ENCODE assay signal across 20 cellular contexts in genomic region chr15:90879730-90880366, GRCh38. TPM values are rescaled to one million over a fixed set of nuclear protein-coding genes. Genes with fewer than 3 reads are reported as not detected.
DNase-seq lines count a peak whose midpoint lies in the region; ATAC-seq and TF ChIP-seq lines count a peak whose summit lies in the region.
"Had no signal": no experiment of that assay in that cellular context is flagged by ENCODE, and none has a peak within 500 bp of the region (broad histone marks: within the 10 kb centered on the region; RNA-seq: fewer than 3 reads in every experiment).

No MANE protein-coding gene starts in this region.

- TF ChIP-seq CTCF in spleen (IDR thresholded peaks at IDR 0.05 in 8 of 11, conservative IDR thresholded peaks at IDR 0.05 in 3 of 11), result no peak

- ATAC-seq in activated naive CD4-positive, alpha-beta T cell treated with anti-CD3 and anti-CD28 coated beads, Interleukin-2, amount 50 U/mL, for 72 hours, result no peak
- no peak for ATAC-seq in GM18858 (IDR thresholded peaks at IDR 0.05; ENCODE audit: unreplicated experiment)
- ATAC-seq in GM19023 (IDR thresholded peaks at IDR 0.05; ENCODE audit: unreplicated experiment), result no peak
- ATAC-seq: CD8-positive, alpha-beta T cell had no signal

- peaks cover 41% of the 10 kb centered on the region for H3K4me1 Mint-ChIP-seq in activated naive CD4-positive, alpha-beta T cell treated with anti-CD3 and anti-CD28 coated beads, Interleukin-2, amount 10 ng/mL, durations not matched to agents 7 days and 5 days
- H3K4me1 Mint-ChIP-seq in activated T-helper 1 cell treated with anti-CD3 and anti-CD28 coated beads, Interleukin-12 subunit alpha, Interleukin-12 subunit beta, Interleukin-2, Interleukin-4 antibody, amounts not matched to agents 30 ng/mL and 10 ng/mL and 1 ng/mL, durations not matched to agents 14 hours and 24 hours and 36 hours (ENCODE audit: low read depth), result peaks cover 61% of the 10 kb centered on the region

- no peak overlapping the region for H3K4me3 ChIP-seq in spleen
- H3K4me3 ChIP-seq: SJCRH30 had no signal

- DNase-seq in NCI-H748 (lab: John Stamatoyannopoulos, UW; ENCODE audit: unreplicated experiment) (peak; percentile 5), NCI-H748 treated with DMSO at 0.1 percent for 48 hours (lab: John Stamatoyannopoulos, UW) (no peak), spleen (peak; percentile 79)
- no peak for DNase-seq in activated naive CD4-positive, alpha-beta T cell treated with anti-CD3 and anti-CD28 coated beads, Interleukin-2, amount 50 U/mL, for 72 hours (ENCODE audit: low spot score in 2 of 2)
- no peak for DNase-seq in activated naive CD4-positive, alpha-beta T cell treated with anti-CD3 and anti-CD28 coated beads, Interleukin-2, amount 10 ng/mL, durations not matched to agents 7 days and 5 days
- DNase-seq in activated T-helper 1 cell treated with anti-CD3 and anti-CD28 coated beads, Interleukin-12 subunit alpha, Interleukin-12 subunit beta, Interleukin-2, Interleukin-4 antibody, amounts not matched to agents 30 ng/mL and 10 ng/mL and 1 ng/mL, durations not matched to agents 14 hours and 24 hours and 36 hours (ENCODE audit: low spot score), result no peak
- DNase-seq: 8988T; AML-193; C1 segment of cervical spinal cord; CD8-positive, alpha-beta T cell; DMS79; IMR-90; MV-4-11; NCI-H1105 treated with DMSO at 0.1 percent for 48 hours; NCI-H2081; NCI-H2171 treated with DMSO at 0.1 percent for 48 hours; NCI-H524 treated with DMSO at 0.1 percent for 48 hours; SJCRH30 had no signal

- peaks cover 3 to 36% (median 27%) of the 10 kb centered on the region in 6 donors for H3K4me1 ChIP-seq in spleen
- H3K4me1 ChIP-seq: SJCRH30 had no signal

- H3K9me3 Mint-ChIP-seq in activated naive CD4-positive, alpha-beta T cell treated with anti-CD3 and anti-CD28 coated beads, Interleukin-2, amount 50 U/mL, for 72 hours, result no peaks in the 10 kb centered on the region
- H3K9me3 Mint-ChIP-seq in activated naive CD4-positive, alpha-beta T cell treated with anti-CD3 and anti-CD28 coated beads, Interleukin-2, amount 10 ng/mL, durations not matched to agents 7 days and 5 days, result no peaks in the 10 kb centered on the region
- H3K9me3 Mint-ChIP-seq in activated T-helper 1 cell treated with anti-CD3 and anti-CD28 coated beads, Interleukin-12 subunit alpha, Interleukin-12 subunit beta, Interleukin-2, Interleukin-4 antibody, amounts not matched to agents 30 ng/mL and 10 ng/mL and 1 ng/mL, durations not matched to agents 14 hours and 24 hours and 36 hours, result no peaks in the 10 kb centered on the region
- H3K9me3 Mint-ChIP-seq: CD8-positive, alpha-beta T cell had no signal

- H3K27ac Mint-ChIP-seq in activated naive CD4-positive, alpha-beta T cell treated with anti-CD3 and anti-CD28 coated beads, Interleukin-2, amount 50 U/mL, for 72 hours, result peak overlapping the region; percentile 48 to 55
- no peak overlapping the region for H3K27ac Mint-ChIP-seq in activated naive CD4-positive, alpha-beta T cell treated with anti-CD3 and anti-CD28 coated beads, Interleukin-2, amount 10 ng/mL, durations not matched to agents 7 days and 5 days
- H3K27ac Mint-ChIP-seq in activated T-helper 1 cell treated with anti-CD3 and anti-CD28 coated beads, Interleukin-12 subunit alpha, Interleukin-12 subunit beta, Interleukin-2, Interleukin-4 antibody, amounts not matched to agents 30 ng/mL and 10 ng/mL and 1 ng/mL, durations not matched to agents 14 hours and 24 hours and 36 hours, result peak overlapping the region; percentile 86
- H3K27ac Mint-ChIP-seq: CD8-positive, alpha-beta T cell had no signal

- H3K36me3 ChIP-seq in spleen, result peaks cover 8 to 85% (median 72%) of the 10 kb centered on the region in 6 donors

- H3K4me3 Mint-ChIP-seq in activated naive CD4-positive, alpha-beta T cell treated with anti-CD3 and anti-CD28 coated beads, Interleukin-2, amount 10 ng/mL, durations not matched to agents 7 days and 5 days, result no peak overlapping the region
- no peak overlapping the region for H3K4me3 Mint-ChIP-seq in activated T-helper 1 cell treated with anti-CD3 and anti-CD28 coated beads, Interleukin-12 subunit alpha, Interleukin-12 subunit beta, Interleukin-2, Interleukin-4 antibody, amounts not matched to agents 30 ng/mL and 10 ng/mL and 1 ng/mL, durations not matched to agents 14 hours and 24 hours and 36 hours
- H3K4me3 Mint-ChIP-seq: CD8-positive, alpha-beta T cell had no signal

- H3K27me3 Mint-ChIP-seq in activated naive CD4-positive, alpha-beta T cell treated with anti-CD3 and anti-CD28 coated beads, Interleukin-2, amount 10 ng/mL, durations not matched to agents 7 days and 5 days, result no peaks in the 10 kb centered on the region
- H3K27me3 Mint-ChIP-seq in activated T-helper 1 cell treated with anti-CD3 and anti-CD28 coated beads, Interleukin-12 subunit alpha, Interleukin-12 subunit beta, Interleukin-2, Interleukin-4 antibody, amounts not matched to agents 30 ng/mL and 10 ng/mL and 1 ng/mL, durations not matched to agents 14 hours and 24 hours and 36 hours (ENCODE audit: insufficient read depth), result no peaks in the 10 kb centered on the region

- 83 to 95% (median 93%) methylated on average over 23 to 35 of the region's 35 CpGs for WGBS in spleen, 5 donors

- peaks cover 25 to 39% of the 10 kb centered on the region in 2 donors for H3K36me3 Mint-ChIP-seq in activated naive CD4-positive, alpha-beta T cell treated with anti-CD3 and anti-CD28 coated beads, Interleukin-2, amount 50 U/mL, for 72 hours
- peaks cover 46% of the 10 kb centered on the region for H3K36me3 Mint-ChIP-seq in activated naive CD4-positive, alpha-beta T cell treated with anti-CD3 and anti-CD28 coated beads, Interleukin-2, amount 10 ng/mL, durations not matched to agents 7 days and 5 days
- peaks cover 59% of the 10 kb centered on the region for H3K36me3 Mint-ChIP-seq in activated T-helper 1 cell treated with anti-CD3 and anti-CD28 coated beads, Interleukin-12 subunit alpha, Interleukin-12 subunit beta, Interleukin-2, Interleukin-4 antibody, amounts not matched to agents 30 ng/mL and 10 ng/mL and 1 ng/mL, durations not matched to agents 14 hours and 24 hours and 36 hours (ENCODE audit: low read depth)

- intact Hi-C loops in activated T-helper 1 cell treated with anti-CD3 and anti-CD28 coated beads, Interleukin-12 subunit alpha, Interleukin-12 subunit beta, Interleukin-2, Interleukin-4 antibody, amounts not matched to agents 30 ng/mL and 10 ng/mL and 1 ng/mL, durations not matched to agents 14 hours and 24 hours and 36 hours (cut with micrococcal nuclease), result loop anchor here (10.0 kb wide), 1 partner anchor 385 kb away; no protein-coding TSS in a partner anchor
- intact Hi-C loops in spleen (cut with DNase I; ENCODE audit: low total_unique reads), result loop anchor here (10.0 kb wide), 1 partner anchor 45 kb away; no protein-coding TSS in a partner anchor

- H3K27ac ChIP-seq in spleen, result no peak overlapping the region
- H3K27ac ChIP-seq: SJCRH30 had no signal

- H3K27me3 ChIP-seq in spleen (replicated peaks in 1 of 7), result peaks cover 0 to 7% (median 0%) of the 10 kb centered on the region in 7 donors
- H3K27me3 ChIP-seq: SJCRH30 had no signal

- H3K9me3 ChIP-seq in spleen, result no peaks in the 10 kb centered on the region
- H3K9me3 ChIP-seq: SJCRH30 had no signal

- CTCF ChIA-PET in activated naive CD4-positive, alpha-beta T cell treated with anti-CD3 and anti-CD28 coated beads, Interleukin-2, amount 10 ng/mL, durations not matched to agents 7 days and 5 days (lab: Charles Lee), result no interaction called here

- TF ChIP-seq POLR2A in spleen (IDR thresholded peaks at IDR 0.05), result no peak

RNA-seq across cellular contexts. Expression of gene FES, which starts 4.5 kb away (rescaled TPM):
- total RNA-seq in activated naive CD4-positive, alpha-beta T cell treated with anti-CD3 and anti-CD28 coated beads, Interleukin-2, amount 50 U/mL, for 72 hours, result 10 to 100 TPM; 83.9 to 91.4 TPM
- total RNA-seq in activated T-helper 1 cell treated with anti-CD3 and anti-CD28 coated beads, Interleukin-12 subunit alpha, Interleukin-12 subunit beta, Interleukin-2, Interleukin-4 antibody, amounts not matched to agents 30 ng/mL and 10 ng/mL and 1 ng/mL, durations not matched to agents 14 hours and 24 hours and 36 hours, result 45.4 and 57.1 TPM in 2 replicates
- 100 to 1,000 TPM; 150 to 369 (median 272) TPM for total RNA-seq in spleen
- polyA plus RNA-seq in spleen, result 100 to 1,000 TPM in 1 of 3 donors, 10 to 100 TPM in 2; 39.5 to 176 (median 89.2) TPM

RNA-seq across cellular contexts. Expression of gene FURIN, which starts 11.5 kb away (rescaled TPM):
- 100 to 1,000 TPM; 381 to 721 TPM for total RNA-seq in activated naive CD4-positive, alpha-beta T cell treated with anti-CD3 and anti-CD28 coated beads, Interleukin-2, amount 50 U/mL, for 72 hours
- 530 and 545 TPM in 2 replicates for total RNA-seq in activated T-helper 1 cell treated with anti-CD3 and anti-CD28 coated beads, Interleukin-12 subunit alpha, Interleukin-12 subunit beta, Interleukin-2, Interleukin-4 antibody, amounts not matched to agents 30 ng/mL and 10 ng/mL and 1 ng/mL, durations not matched to agents 14 hours and 24 hours and 36 hours
- total RNA-seq in spleen, result 100 to 1,000 TPM in 2 of 7 donors, 10 to 100 TPM in 5; 62.0 to 139 (median 86.8) TPM
- polyA plus RNA-seq in spleen, result 10 to 100 TPM in 2 of 3 donors, 1 to 10 TPM in 1; 10.0 to 33.3 (median 10.9) TPM

RNA-seq across cellular contexts. Expression of gene MAN2A2, which starts 23.3 kb away (rescaled TPM):
- total RNA-seq in activated naive CD4-positive, alpha-beta T cell treated with anti-CD3 and anti-CD28 coated beads, Interleukin-2, amount 50 U/mL, for 72 hours, result 100 to 1,000 TPM in 1 of 2 donors, 10 to 100 TPM in 1; 99.8 to 225 TPM
- total RNA-seq in activated T-helper 1 cell treated with anti-CD3 and anti-CD28 coated beads, Interleukin-12 subunit alpha, Interleukin-12 subunit beta, Interleukin-2, Interleukin-4 antibody, amounts not matched to agents 30 ng/mL and 10 ng/mL and 1 ng/mL, durations not matched to agents 14 hours and 24 hours and 36 hours, result 228 and 239 TPM in 2 replicates
- 100 to 1,000 TPM; 105 to 167 (median 120) TPM for total RNA-seq in spleen
- polyA plus RNA-seq in spleen, result 10 to 100 TPM; 13.7 to 46.1 (median 24.0) TPM

RNA-seq across cellular contexts. Expression of gene HDDC3, which starts 52.5 kb away (rescaled TPM):
- total RNA-seq in activated naive CD4-positive, alpha-beta T cell treated with anti-CD3 and anti-CD28 coated beads, Interleukin-2, amount 50 U/mL, for 72 hours, result 10 to 100 TPM; 18.9 to 32.4 TPM
- total RNA-seq in activated T-helper 1 cell treated with anti-CD3 and anti-CD28 coated beads, Interleukin-12 subunit alpha, Interleukin-12 subunit beta, Interleukin-2, Interleukin-4 antibody, amounts not matched to agents 30 ng/mL and 10 ng/mL and 1 ng/mL, durations not matched to agents 14 hours and 24 hours and 36 hours, result 38.8 and 39.0 TPM in 2 replicates
- total RNA-seq in spleen, result 10 to 100 TPM; 12.8 to 25.9 (median 18.0) TPM
- polyA plus RNA-seq in spleen, result 10 to 100 TPM; 23.9 to 34.5 (median 31.0) TPM

RNA-seq across cellular contexts. Expression of gene UNC45A, which starts 55.2 kb away (rescaled TPM):
- total RNA-seq in activated naive CD4-positive, alpha-beta T cell treated with anti-CD3 and anti-CD28 coated beads, Interleukin-2, amount 50 U/mL, for 72 hours, result 100 to 1,000 TPM in 1 of 2 donors, 10 to 100 TPM in 1; 75.5 to 112 TPM
- 60.5 and 68.6 TPM in 2 replicates for total RNA-seq in activated T-helper 1 cell treated with anti-CD3 and anti-CD28 coated beads, Interleukin-12 subunit alpha, Interleukin-12 subunit beta, Interleukin-2, Interleukin-4 antibody, amounts not matched to agents 30 ng/mL and 10 ng/mL and 1 ng/mL, durations not matched to agents 14 hours and 24 hours and 36 hours
- 10 to 100 TPM; 32.8 to 59.5 (median 42.6) TPM for total RNA-seq in spleen
- polyA plus RNA-seq in spleen, result 10 to 100 TPM; 32.2 to 43.6 (median 32.8) TPM

Comparison
In these comparisons a context has a peak if more than half of its experiments do, and no peak if none do; other contexts are left out.
1. DNase-seq: peak in NCI-H748 (single experiment) and spleen (single experiment); none in NCI-H748 treated with DMSO at 0.1 percent for 48 hours (single experiment), activated naive CD4-positive, alpha-beta T cell treated with anti-CD3 and anti-CD28 coated beads, Interleukin-2, amount 50 U/mL, for 72 hours (0 of 2), activated naive CD4-positive, alpha-beta T cell treated with anti-CD3 and anti-CD28 coated beads, Interleukin-2, amount 10 ng/mL, durations not matched to agents 7 days and 5 days (single experiment) and activated T-helper 1 cell treated with anti-CD3 and anti-CD28 coated beads, Interleukin-12 subunit alpha, Interleukin-12 subunit beta, Interleukin-2, Interleukin-4 antibody, amounts not matched to agents 30 ng/mL and 10 ng/mL and 1 ng/mL, durations not matched to agents 14 hours and 24 hours and 36 hours (single experiment).